In the genomic region with DNA sequence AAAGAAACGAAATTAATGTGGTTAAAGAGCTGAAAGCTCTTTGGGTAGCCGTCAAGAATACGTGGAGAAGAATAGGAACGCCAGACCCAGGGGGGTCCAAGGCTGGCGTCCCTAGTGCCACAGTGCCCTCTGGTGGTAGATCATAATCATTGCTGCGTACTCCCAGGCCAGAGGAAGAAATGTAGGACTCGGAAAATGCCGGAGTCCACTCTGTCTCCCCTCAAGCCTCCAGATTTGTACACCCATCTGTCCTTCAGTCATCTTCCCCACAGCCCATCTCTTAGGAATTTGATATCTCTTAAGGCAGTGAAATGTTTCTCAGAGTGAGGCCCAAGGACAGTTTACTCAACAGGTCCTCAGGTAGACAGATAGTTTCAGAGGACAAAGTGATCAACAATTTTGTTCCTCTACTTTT, we compare ENCODE assay signal across 8 cellular contexts. TPM values are rescaled to one million over a fixed set of nuclear protein-coding genes. Genes with fewer than 3 reads are reported as not detected.
A peak's percentile ranks its signal among the peaks of the same experiment; 100 is the strongest.
DNase-seq lines count a peak whose midpoint lies in the region; ATAC-seq lines count a peak whose summit lies in the region.

No MANE protein-coding gene starts in this region.

- H3K9me3 ChIP-seq in aorta (ENCODE audit: control insufficient read depth, low read length): no peaks in the 10 kb centered on the region

- ATAC-seq in aorta (ENCODE audit: low FRiP score): peak; percentile 90

- DNase-seq in NCI-H1436 (lab: John Stamatoyannopoulos, UW) (peak; percentile 23), NCI-H1436 treated with DMSO at 0.1 percent for 48 hours (lab: John Stamatoyannopoulos, UW) (no peak), LoVo (ENCODE audit: low spot score) (peak; percentile 91), SK-N-DZ (ENCODE audit: low spot score) (peak; percentile 84), globus pallidus (ENCODE audit: low spot score) (peak; percentile 55), posterior cingulate gyrus (peak in 8 of 10 donors; percentile 22 to 92 (median 64)), aorta (peak in 1 of 2 donors; percentile 78)
- DNase-seq in activated gamma-delta T cell treated with anti-CD3 and anti-CD28 coated beads, Interleukin-2, amount 50 U/mL, for 16 hours (ENCODE audit: low read depth): peak; percentile 51

- intact Hi-C loops in posterior cingulate gyrus (cut with DNase I): loop anchor here (1.0 to 2.0 kb wide), 2 partner anchors 222 to 297 kb away; no protein-coding TSS in a partner anchor
- intact Hi-C loops in aorta (cut with DNase I): loop anchor here (1.0 to 2.0 kb wide), 4 partner anchors 222 to 297 kb away; no protein-coding TSS in a partner anchor

- H3K4me3 ChIP-seq in aorta (ENCODE audit: low read length in 2 of 2): no peak overlapping the region

- no peaks in the 10 kb centered on the region for H3K4me1 ChIP-seq in aorta (ENCODE audit: control insufficient read depth in 1 of 2, insufficient read depth in 2 of 2, low read length in 2 of 2)

- 1% methylated on average over 8 of the region's 8 CpGs for WGBS in aorta, 2 donors

- no peak overlapping the region for H3K27ac ChIP-seq in aorta (ENCODE audit: low read depth in 1 of 2, low read length in 2 of 2)

- H3K36me3 ChIP-seq in aorta (ENCODE audit: control insufficient read depth in 1 of 2, insufficient read depth in 2 of 2, low read length in 1 of 2): no peaks in the 10 kb centered on the region

- H3K27me3 ChIP-seq in aorta (ENCODE audit: control insufficient read depth in 1 of 2, insufficient read depth in 2 of 2, low read length in 1 of 2): no peaks in the 10 kb centered on the region

RNA-seq across cellular contexts. Expression of a gene that starts 25.4 kb away (rescaled TPM):
- polyA plus RNA-seq in SK-N-DZ (2014; cell fraction: cytosol; rRNA removed): not detected in 2 replicates
- 0.30 TPM in 1 of 2 replicates, not detected in the other for polyA plus RNA-seq in SK-N-DZ (2014; cell fraction: nucleus; rRNA removed)
- 1 to 10 TPM in 1 of 2 donors, under 1 TPM in 1; 0.88 to 1.5 TPM for total RNA-seq in aorta
- 10 to 100 TPM in 1 of 2 donors, under 1 TPM in 1; 0.15 to 90.3 TPM for polyA plus RNA-seq in aorta

RNA-seq across cellular contexts. Expression of a gene that starts 56.8 kb away (rescaled TPM):
- 16.6 and 21.6 TPM in 2 replicates for polyA plus RNA-seq in SK-N-DZ (2014; cell fraction: cytosol; rRNA removed)
- polyA plus RNA-seq in SK-N-DZ (2014; cell fraction: nucleus; rRNA removed): 10.3 and 11.6 TPM in 2 replicates
- total RNA-seq in aorta: 100 to 1,000 TPM; 190 to 236 TPM
- 100 to 1,000 TPM in 1 of 2 donors, 10 to 100 TPM in 1; 36.9 to 112 TPM for polyA plus RNA-seq in aorta
